ENCODE assay signal across 18 cellular contexts in genomic region chr5:97102010-97102470, GRCh38. TPM values are rescaled to one million over a fixed set of nuclear protein-coding genes. Genes with fewer than 3 reads are reported as not detected.
DNase-seq lines count a peak whose midpoint lies in the region; ATAC-seq and TF ChIP-seq lines count a peak whose summit lies in the region.
"Had no signal": no experiment of that assay in that cellular context is flagged by ENCODE, and none has a peak within 500 bp of the region (broad histone marks: within the 10 kb centered on the region; RNA-seq: fewer than 3 reads in every experiment).

No MANE protein-coding gene starts in this region.

- no peaks in the 10 kb centered on the region for H4K20me1 ChIP-seq in GM23338 (replicated peaks; ENCODE audit: insufficient read depth)

- H3K9me3 Mint-ChIP-seq in GM23338 (no peaks in the 10 kb centered on the region), nephron progenitor cell (no peaks in the 10 kb centered on the region)
- H3K9me3 Mint-ChIP-seq in activated naive CD8-positive, alpha-beta T cell treated with anti-CD3 and anti-CD28 coated beads, Interleukin-2, amount 50 U/mL, for 24 hours = no peaks in the 10 kb centered on the region
- H3K9me3 Mint-ChIP-seq: T-helper 2 cell treated with Interferon-gamma antibody and Interleukin-4, amounts not matched to agents 5 μg/mL and 100 μg/mL, for 36 hours had no signal

- ATAC-seq in GM23338 = peak; percentile 95
- ATAC-seq in HG02571 (IDR thresholded peaks at IDR 0.05; ENCODE audit: unreplicated experiment) = no peak
- ATAC-seq in HG03175 (IDR thresholded peaks at IDR 0.05; ENCODE audit: unreplicated experiment) = no peak
- no peak for ATAC-seq in activated naive CD8-positive, alpha-beta T cell treated with anti-CD3 and anti-CD28 coated beads, Interleukin-2, amount 50 U/mL, for 24 hours
- ATAC-seq: right cardiac atrium had no signal

- peak overlapping the region; percentile 76 for H3K27ac Mint-ChIP-seq in GM23338
- peak overlapping the region; percentile 97 for H3K27ac Mint-ChIP-seq in nephron progenitor cell
- no peak overlapping the region for H3K27ac Mint-ChIP-seq in activated naive CD8-positive, alpha-beta T cell treated with anti-CD3 and anti-CD28 coated beads, Interleukin-2, amount 50 U/mL, for 24 hours
- H3K27ac Mint-ChIP-seq: T-helper 2 cell treated with Interferon-gamma antibody and Interleukin-4, amounts not matched to agents 5 μg/mL and 100 μg/mL, for 36 hours had no signal

- peaks cover 26% of the 10 kb centered on the region for H3K4me1 Mint-ChIP-seq in GM23338
- peaks cover 59% of the 10 kb centered on the region for H3K4me1 Mint-ChIP-seq in nephron progenitor cell
- H3K4me1 Mint-ChIP-seq in activated naive CD8-positive, alpha-beta T cell treated with anti-CD3 and anti-CD28 coated beads, Interleukin-2, amount 50 U/mL, for 24 hours = no peaks in the 10 kb centered on the region

- peak overlapping the region; percentile 35; the same call in 1 of the 2 replicates for H3K4me2 ChIP-seq in GM23338

- H3K27ac ChIP-seq in GM23338 (ENCODE audit: low read depth) = peak overlapping the region; percentile 27; the same call in 1 of the 2 replicates
- peak overlapping the region; percentile 74 for H3K27ac ChIP-seq in cingulate gyrus (ENCODE audit: low read depth, low read length)
- H3K27ac ChIP-seq: ascending aorta, neutrophil had no signal

- no peaks in the 10 kb centered on the region for H3K27me3 ChIP-seq in GM23338 (ENCODE audit: insufficient read depth)
- H3K27me3 ChIP-seq: ascending aorta, neutrophil had no signal

- peak overlapping the region; percentile 75; the same call in 1 of the 2 replicates for H2AFZ ChIP-seq in GM23338

- no peak overlapping the region for H3K4me3 ChIP-seq in GM23338
- H3K4me3 ChIP-seq: ascending aorta had no signal

- no peaks in the 10 kb centered on the region for H3K36me3 Mint-ChIP-seq in GM23338 (ENCODE audit: low read depth)
- peaks cover 14% of the 10 kb centered on the region for H3K36me3 Mint-ChIP-seq in nephron progenitor cell (ENCODE audit: low read depth)
- H3K36me3 Mint-ChIP-seq in activated naive CD8-positive, alpha-beta T cell treated with anti-CD3 and anti-CD28 coated beads, Interleukin-2, amount 50 U/mL, for 24 hours (ENCODE audit: low read depth) = no peaks in the 10 kb centered on the region

- no peaks in the 10 kb centered on the region for H3K9me2 ChIP-seq in GM23338 (ENCODE audit: insufficient read depth)

- no peaks in the 10 kb centered on the region for H3K79me2 ChIP-seq in GM23338 (replicated peaks; ENCODE audit: insufficient read depth)

- H3F3A ChIP-seq in GM23338 (replicated peaks; ENCODE audit: low read depth) = no peaks in the 10 kb centered on the region

- no peak for TF ChIP-seq CTCF in GM23338 (conservative IDR thresholded peaks at IDR 0.05; ENCODE audit: low read depth in 2 of 2)
- TF ChIP-seq CTCF in nephron progenitor cell (IDR thresholded peaks at IDR 0.05) = no peak

- no peak overlapping the region for H3K4me3 Mint-ChIP-seq in GM23338
- H3K4me3 Mint-ChIP-seq in nephron progenitor cell = peak overlapping the region; percentile 53
- no peak overlapping the region for H3K4me3 Mint-ChIP-seq in activated naive CD8-positive, alpha-beta T cell treated with anti-CD3 and anti-CD28 coated beads, Interleukin-2, amount 50 U/mL, for 24 hours
- H3K4me3 Mint-ChIP-seq: T-helper 2 cell treated with Interferon-gamma antibody and Interleukin-4, amounts not matched to agents 5 μg/mL and 100 μg/mL, for 36 hours had no signal

- peak; percentile 63 for DNase-seq in GM23338 (ENCODE audit: low spot score)
- DNase-seq in NCI-H2081 (lab: John Stamatoyannopoulos, UW) = peak; percentile 69 to 88
- DNase-seq in nephron progenitor cell = peak; percentile 19
- DNase-seq in NCI-H1436 (lab: John Stamatoyannopoulos, UW) = no peak
- DNase-seq in activated naive CD8-positive, alpha-beta T cell treated with anti-CD3 and anti-CD28 coated beads, Interleukin-2, amount 50 U/mL, for 24 hours = no peak
- DNase-seq: activated gamma-delta T cell treated with Interleukin-2 at 50 U/mL for 16 hours; right cardiac atrium; Right ventricle myocardium superior; stimulated activated CD4-positive, alpha-beta T cell treated with anti-CD3 and anti-CD28 coated beads, Interleukin-1b, Interleukin-23, amount 100 ng/mL, for 48 hours had no signal

- H3K36me3 ChIP-seq in GM23338 (ENCODE audit: insufficient read depth) = no peaks in the 10 kb centered on the region
- H3K36me3 ChIP-seq: ascending aorta, neutrophil had no signal

- peaks cover 15% of the 10 kb centered on the region for H3K4me1 ChIP-seq in GM23338 (ENCODE audit: insufficient read depth)
- H3K4me1 ChIP-seq: ascending aorta had no signal

- no peaks in the 10 kb centered on the region for H3K27me3 Mint-ChIP-seq in GM23338 (ENCODE audit: insufficient read depth, low read depth, poor library complexity)
- peaks cover 2% of the 10 kb centered on the region for H3K27me3 Mint-ChIP-seq in nephron progenitor cell (ENCODE audit: low read depth, poor library complexity)
- H3K27me3 Mint-ChIP-seq in activated naive CD8-positive, alpha-beta T cell treated with anti-CD3 and anti-CD28 coated beads, Interleukin-2, amount 50 U/mL, for 24 hours = peaks cover 2% of the 10 kb centered on the region

TF ChIP-seq in GM23338, 12 proteins besides CTCF, POLR2A, EP300 and RAD21:
- TF ChIP-seq ZNF462 (CRISPR knock-in tag; IDR thresholded peaks at IDR 0.05) (peak; percentile 69; the same call in 1 of the 2 replicates), STAT1 (IDR thresholded peaks at IDR 0.05; ENCODE audit: unreplicated experiment) (no peak)

RNA-seq across cellular contexts. Expression of gene LIX1, which starts 40.4 kb away (rescaled TPM):
- total RNA-seq in GM23338 (2014; rRNA removed; shearing (Covaris generic)) = not detected in 2 replicates
- 0.13 and 0.16 TPM in 2 replicates for polyA plus RNA-seq in GM23338 (2016; fragmentation: Nextera tagmentation; extraction: Ambion mirVana)
- total RNA-seq: ascending aorta, HT1080, Right ventricle myocardium superior, subcutaneous adipose tissue had no signal
- polyA plus RNA-seq: esophagus had no signal

Comparison
In these comparisons a context has a peak if more than half of its experiments do, and no peak if none do; other contexts are left out.
1. DNase-seq: peak in GM23338 (single experiment), NCI-H2081 (2 of 2) and nephron progenitor cell (single experiment); none in NCI-H1436 (single experiment) and activated naive CD8-positive, alpha-beta T cell treated with anti-CD3 and anti-CD28 coated beads, Interleukin-2, amount 50 U/mL, for 24 hours (single experiment).